Comparison of ENCODE assay signal across 11 cellular contexts in genomic region chr6:169530762-169531143, GRCh38.
A peak's percentile ranks its signal among the peaks of the same experiment; 100 is the strongest.
DNase-seq lines count a peak whose midpoint lies in the region; ATAC-seq and TF ChIP-seq lines count a peak whose summit lies in the region.
"Had no signal": no experiment of that assay in that cellular context is flagged by ENCODE, and none has a peak within 500 bp of the region (broad histone marks: within the 10 kb centered on the region; RNA-seq: fewer than 3 reads in every experiment).

No MANE protein-coding gene starts in this region.

- peak overlapping the region; percentile 1; the same call in 1 of the 2 replicates for H3K9ac ChIP-seq in IMR-90 (ENCODE audit: low read depth, low read length)

- peak overlapping the region; percentile 65 for H2BK20ac ChIP-seq in IMR-90 (ENCODE audit: low read depth, low read length)

- 88% methylated on average over 1 of the region's 1 CpG; no CpG with 5 or more reads in 1 of the 2 experiments for WGBS in IMR-90 (ENCODE audit: extremely low coverage in 2 of 2, insufficient read length in 1 of 2), 2 experiments

- H3K4me1 Mint-ChIP-seq in activated naive CD8-positive, alpha-beta T cell treated with anti-CD3 and anti-CD28 coated beads, Interleukin-2, amount 10 ng/mL, durations not matched to agents 7 days and 5 days, result peaks cover 16% of the 10 kb centered on the region
- peaks cover 6 to 16% (median 13%) of the 10 kb centered on the region in 4 donors for H3K4me1 Mint-ChIP-seq in naive thymus-derived CD8-positive, alpha-beta T cell

- H3K4me1 ChIP-seq in IMR-90 (ENCODE audit: control insufficient read depth, insufficient read depth, low read length), result peaks cover 10% of the 10 kb centered on the region

- H2AK5ac ChIP-seq in IMR-90 (ENCODE audit: low read depth, low read length), result peak overlapping the region; percentile 72; the same call in 1 of the 2 replicates

- H3K36me3 Mint-ChIP-seq in activated naive CD8-positive, alpha-beta T cell treated with anti-CD3 and anti-CD28 coated beads, Interleukin-2, amount 10 ng/mL, durations not matched to agents 7 days and 5 days, result peaks cover 10% of the 10 kb centered on the region
- peaks cover 6 to 18% (median 16%) of the 10 kb centered on the region in 3 donors for H3K36me3 Mint-ChIP-seq in naive thymus-derived CD8-positive, alpha-beta T cell

- peak overlapping the region; percentile 5; the same call in 1 of the 2 replicates for H3K14ac ChIP-seq in IMR-90 (replicated peaks; ENCODE audit: low read depth, low read length)

- TF ChIP-seq RAD21 in IMR-90 (IDR thresholded peaks at IDR 0.05; ENCODE audit: low read length), result no peak

- in situ Hi-C loops in IMR-90 (cut with MboI; ENCODE audit: low sequenced_read_pairs), result no loop called here

- dilution Hi-C loops in IMR-90 (cut with HindIII; ENCODE audit: low sequenced_read_pairs, unreplicated experiment), result no loop called here

- H2AFZ ChIP-seq in IMR-90 (replicated peaks; ENCODE audit: low read length, poor library complexity), result no peak overlapping the region

- intact Hi-C loops in IMR-90 (cut with micrococcal nuclease), result no loop called here

- H4K20me1 ChIP-seq in IMR-90 (ENCODE audit: insufficient read depth, low read length), result no peaks in the 10 kb centered on the region

- peak overlapping the region; percentile 16; the same call in 1 of the 2 replicates for H3K56ac ChIP-seq in IMR-90 (ENCODE audit: extremely low read depth, insufficient read depth, low read length)

- peak overlapping the region; percentile 79 for H4K91ac ChIP-seq in IMR-90 (ENCODE audit: insufficient read depth, low read depth, low read length)

- H3K9me3 Mint-ChIP-seq in activated naive CD8-positive, alpha-beta T cell treated with anti-CD3 and anti-CD28 coated beads, Interleukin-2, amount 10 ng/mL, durations not matched to agents 7 days and 5 days, result peaks cover 16% of the 10 kb centered on the region
- H3K9me3 Mint-ChIP-seq in naive thymus-derived CD8-positive, alpha-beta T cell, result peaks cover 0 to 33% (median 11%) of the 10 kb centered on the region in 9 donors

- no peaks in the 10 kb centered on the region for H3K27me3 ChIP-seq in AG04450 (ENCODE audit: control insufficient read depth, insufficient read depth, low read length)
- no peaks in the 10 kb centered on the region for H3K27me3 ChIP-seq in IMR-90 (ENCODE audit: control insufficient read depth, insufficient read depth, low read length)

- H2BK120ac ChIP-seq in IMR-90 (ENCODE audit: low read depth, low read length), result peak overlapping the region; percentile 81

- H2AK9ac ChIP-seq in IMR-90 (replicated peaks; ENCODE audit: low read depth, low read length, poor library complexity), result no peak overlapping the region

- peak overlapping the region; percentile 39 to 56; a peak in 2 of 4 replicates for H4K8ac ChIP-seq in IMR-90 (ENCODE audit: low read depth in 2 of 2, low read length in 2 of 2)

- H3K18ac ChIP-seq in IMR-90 (ENCODE audit: low read depth, low read length), result peak overlapping the region; percentile 6

- H3K4me3 ChIP-seq in AG04450 (ENCODE audit: low read depth, low read length) (no peak overlapping the region), IMR-90 (ENCODE audit: insufficient read depth, low read depth, low read length) (no peak overlapping the region)

- POLR2A ChIA-PET in AG04450 (lab: Yijun Ruan, JAX) (interaction anchor here (0.7 kb wide), 1 partner anchor 565 kb away, joined by 4 read pairs; no protein-coding TSS in a partner anchor), IMR-90 (lab: Charles Lee; ENCODE audit: unreplicated experiment) (no interaction called here)
- POLR2A ChIA-PET in activated naive CD8-positive, alpha-beta T cell treated with anti-CD3 and anti-CD28 coated beads, Interleukin-2, amount 10 ng/mL, durations not matched to agents 7 days and 5 days (lab: Charles Lee), result interaction anchor here (1.2 to 1.7 kb wide), 4 partner anchors 37 to 170 kb away, joined by 3 to 7 read pairs (median 4); partner anchors contain the start of gene WDR27
- POLR2A ChIA-PET in naive thymus-derived CD8-positive, alpha-beta T cell (lab: Charles Lee), result no interaction called here

- peak overlapping the region; percentile 71 for H3K27ac Mint-ChIP-seq in activated naive CD8-positive, alpha-beta T cell treated with anti-CD3 and anti-CD28 coated beads, Interleukin-2, amount 10 ng/mL, durations not matched to agents 7 days and 5 days
- H3K27ac Mint-ChIP-seq in naive thymus-derived CD8-positive, alpha-beta T cell, result peak overlapping the region in 9 of 10 donors; percentile 12 to 82 (median 61)

- H3K9me3 ChIP-seq in AG04450 (ENCODE audit: control insufficient read depth, insufficient read depth, low read length) (peaks cover 9% of the 10 kb centered on the region), IMR-90 (ENCODE audit: control insufficient read depth, insufficient read depth, low read length) (peaks cover 7% of the 10 kb centered on the region; the same call in 1 of the 2 replicates)

- TF ChIP-seq CTCF in AG04450 (IDR thresholded peaks at IDR 0.05; ENCODE audit: low read depth, low read length), result no peak
- no peak for TF ChIP-seq CTCF in IMR-90 (conservative IDR thresholded peaks at IDR 0.05; ENCODE audit: low read depth, low read length)

- BruUV-seq in IMR-90 (replicated peaks; lab: Mats Ljungman, UMichigan), result no TSS peak

- peak overlapping the region; percentile 45; the same call in 1 of the 2 replicates for H3K4me2 ChIP-seq in IMR-90 (ENCODE audit: low read depth, low read length)

- ATAC-seq in IMR-90 (ENCODE audit: low read depth) (no peak), HG02759 (IDR thresholded peaks at IDR 0.05; ENCODE audit: unreplicated experiment) (no peak), GM19328 (IDR thresholded peaks at IDR 0.05; ENCODE audit: unreplicated experiment) (no peak)
- peak; percentile 94 for ATAC-seq in activated naive CD8-positive, alpha-beta T cell treated with anti-CD3 and anti-CD28 coated beads, Interleukin-2, amount 10 ng/mL, durations not matched to agents 7 days and 5 days (ENCODE audit: low read depth)
- peak; percentile 75 to 92 for ATAC-seq in naive thymus-derived CD8-positive, alpha-beta T cell

- H3K79me1 ChIP-seq in IMR-90 (ENCODE audit: low read depth in 1 of 2, low read length in 2 of 2), result no peaks in the 10 kb centered on the region

- H3K4ac ChIP-seq in IMR-90 (ENCODE audit: low read depth, low read length), result peak overlapping the region; percentile 42

- peak overlapping the region; percentile 72; the same call in 1 of the 2 replicates for H4K5ac ChIP-seq in IMR-90 (ENCODE audit: low read depth, low read length)

- CTCF ChIA-PET in AG04450 (lab: Charles Lee) (interaction anchor here (1.8 kb wide), 1 partner anchor 574 kb away, joined by 8 read pairs; no protein-coding TSS in a partner anchor), IMR-90 (lab: Yijun Ruan, JAX) (no interaction called here)

- peak overlapping the region; percentile 54; the same call in 2 of the 3 replicates for H2BK15ac ChIP-seq in IMR-90 (ENCODE audit: low read depth, low read length)

- peak overlapping the region; percentile 42 for H3K27ac ChIP-seq in AG04450 (ENCODE audit: low read depth, low read length)
- peak overlapping the region; percentile 51; the same call in 1 of the 2 replicates for H3K27ac ChIP-seq in IMR-90 (ENCODE audit: insufficient read depth, low read length)

- H3K27me3 Mint-ChIP-seq in activated naive CD8-positive, alpha-beta T cell treated with anti-CD3 and anti-CD28 coated beads, Interleukin-2, amount 10 ng/mL, durations not matched to agents 7 days and 5 days, result no peaks in the 10 kb centered on the region
- no peaks in the 10 kb centered on the region for H3K27me3 Mint-ChIP-seq in naive thymus-derived CD8-positive, alpha-beta T cell

- no peak for DNase-seq in AG04450 (ENCODE audit: low read depth, low spot score)
- DNase-seq in IMR-90, result no peak
- no peak for DNase-seq in activated naive CD8-positive, alpha-beta T cell treated with anti-CD3 and anti-CD28 coated beads, Interleukin-2, amount 10 ng/mL, durations not matched to agents 7 days and 5 days
- DNase-seq in naive thymus-derived CD8-positive, alpha-beta T cell, result peak in 3 of 10 donors; percentile 7 to 56 (median 33)
- DNase-seq in NCI-H510A (lab: John Stamatoyannopoulos, UW), result no peak
- no peak for DNase-seq in inferior parietal cortex (ENCODE audit: extremely low spot score)
- DNase-seq: C1 segment of cervical spinal cord, islet precursor cell, NCI-H2171 had no signal

- no peak for TF ChIP-seq POLR2A in IMR-90 (IDR thresholded peaks at IDR 0.05; ENCODE audit: low read depth, low read length)

- peak overlapping the region; percentile 21 for H3K23ac ChIP-seq in IMR-90 (ENCODE audit: low read depth, low read length)

- peak overlapping the region; percentile 82 for H2BK5ac ChIP-seq in IMR-90 (ENCODE audit: low read depth, low read length, poor library complexity, severe bottlenecking)

- H3K36me3 ChIP-seq in IMR-90 (ENCODE audit: control insufficient read depth, insufficient read depth, low read length), result no peaks in the 10 kb centered on the region

- peaks cover 7% of the 10 kb centered on the region for H3K9me1 ChIP-seq in IMR-90 (ENCODE audit: insufficient read depth, low read length)

- peak overlapping the region; percentile 75 for H3K4me3 Mint-ChIP-seq in activated naive CD8-positive, alpha-beta T cell treated with anti-CD3 and anti-CD28 coated beads, Interleukin-2, amount 10 ng/mL, durations not matched to agents 7 days and 5 days
- peak overlapping the region in 8 of 10 donors; percentile 20 to 76 (median 51) for H3K4me3 Mint-ChIP-seq in naive thymus-derived CD8-positive, alpha-beta T cell

TF ChIP-seq in IMR-90, 13 proteins besides CTCF, POLR2A, EP300 and RAD21:
- no peak for TF ChIP-seq USF2 (IDR thresholded peaks at IDR 0.05; ENCODE audit: low read depth, low read length)
- TF ChIP-seq RCOR1 (IDR thresholded peaks at IDR 0.05; ENCODE audit: insufficient replicate concordance, low read length), result no peak

Comparison
In these comparisons a context has a peak if more than half of its experiments do, and no peak if none do; other contexts are left out.
1. ATAC-seq: peak in activated naive CD8-positive, alpha-beta T cell treated with anti-CD3 and anti-CD28 coated beads, Interleukin-2, amount 10 ng/mL, durations not matched to agents 7 days and 5 days (single experiment) and naive thymus-derived CD8-positive, alpha-beta T cell (2 of 2); none in IMR-90 (single experiment), HG02759 (single experiment) and GM19328 (single experiment).
2. POLR2A ChIA-PET loops: an anchor here in AG04450 (0.7 kb wide) and activated naive CD8-positive, alpha-beta T cell treated with anti-CD3 and anti-CD28 coated beads, Interleukin-2, amount 10 ng/mL, durations not matched to agents 7 days and 5 days (1.2 to 1.7 kb wide); none called in IMR-90 and naive thymus-derived CD8-positive, alpha-beta T cell.